ENCODE assay signal across 10 cellular contexts in the genomic region with DNA sequence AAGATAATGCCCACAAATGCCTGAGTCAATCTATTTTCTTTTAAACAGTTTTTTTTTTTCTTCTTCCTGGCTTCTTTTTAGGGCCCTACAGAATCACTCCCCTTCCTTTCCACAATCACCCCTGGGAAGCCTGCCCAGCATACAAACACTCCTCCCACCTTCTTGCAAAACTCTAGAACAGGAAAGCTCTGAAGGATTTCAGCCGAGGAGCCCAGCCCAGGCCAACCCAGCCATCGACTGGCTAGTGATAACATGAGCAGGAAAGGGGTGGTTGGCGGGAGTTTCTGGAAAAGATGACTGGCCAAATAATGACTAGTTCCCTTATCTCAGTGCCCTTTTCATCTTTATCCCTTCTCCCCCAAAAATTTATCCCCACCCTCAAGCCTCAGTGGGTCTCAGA.
DNase-seq lines count a peak whose midpoint lies in the region; FAIRE-seq and TF ChIP-seq lines count a peak whose summit lies in the region.
"Had no signal": no experiment of that assay in that cellular context is flagged by ENCODE, and none has a peak within 500 bp of the region (broad histone marks: within the 10 kb centered on the region; RNA-seq: fewer than 3 reads in every experiment).

No MANE protein-coding gene starts in this region.

- H3K9me3 ChIP-seq in endothelial cell of umbilical vein (replicated peaks; ENCODE audit: control insufficient read depth, insufficient read depth, low read length) = no peaks in the 10 kb centered on the region
- H3K9me3 ChIP-seq in vagina = no peaks in the 10 kb centered on the region

- H3K27ac ChIP-seq in endothelial cell of umbilical vein (ENCODE audit: insufficient read depth, low read depth, low read length) (no peak overlapping the region), vagina (peak overlapping the region; percentile 79)
- H3K27ac ChIP-seq: WERI-Rb-1 had no signal

- POLR2A ChIA-PET in endothelial cell of umbilical vein (lab: Charles Lee) = no interaction called here

- dilution Hi-C loops in endothelial cell of umbilical vein (cut with MboI; ENCODE audit: extremely low pct_ligation_motif_present, low sequenced_read_pairs) = no loop called here

- H3K4me2 ChIP-seq in endothelial cell of umbilical vein (ENCODE audit: insufficient read depth, low read length) = peak overlapping the region; percentile 19

- H3K4me3 ChIP-seq in endothelial cell of umbilical vein (replicated peaks in 1 of 3; ENCODE audit: insufficient read depth in 1 of 3, low read depth in 1 of 3, low read length in 3 of 3) (no peak overlapping the region), vagina (no peak overlapping the region)

- no peaks in the 10 kb centered on the region for H4K20me1 ChIP-seq in endothelial cell of umbilical vein (replicated peaks; ENCODE audit: control insufficient read depth, extremely low read depth, insufficient read depth, low read length)

- peaks cover 14% of the 10 kb centered on the region for H3K79me2 ChIP-seq in endothelial cell of umbilical vein (ENCODE audit: control insufficient read depth, insufficient read depth, low read length)

- peaks cover 2% of the 10 kb centered on the region for H3K9me1 ChIP-seq in endothelial cell of umbilical vein (replicated peaks; ENCODE audit: control insufficient read depth, extremely low read depth, insufficient read depth, low read length)

- peaks cover 21% of the 10 kb centered on the region for H3K4me1 ChIP-seq in endothelial cell of umbilical vein (ENCODE audit: control insufficient read depth, extremely low read depth, insufficient read depth, low read length)
- peaks cover 45% of the 10 kb centered on the region for H3K4me1 ChIP-seq in vagina

- peak; percentile 35 for DNase-seq in MV-4-11 (lab: John Stamatoyannopoulos, UW)
- peak; percentile 91 for DNase-seq in endothelial cell of umbilical vein (ENCODE audit: low read depth, low spot score)
- peak; percentile 27 for DNase-seq in midbrain (lab: John Stamatoyannopoulos, UW)
- peak in 1 of 2 donors; percentile 91 for DNase-seq in vagina (ENCODE audit: extremely low spot score in 2 of 2)
- DNase-seq in pons (ENCODE audit: low spot score) = no peak
- no peak for DNase-seq in GOT3 (lab: John Stamatoyannopoulos, UW)
- DNase-seq in NCI-H128 (lab: John Stamatoyannopoulos, UW; ENCODE audit: unreplicated experiment) = no peak
- DNase-seq: cerebellar nuclear complex, NCI-H2029 treated with DMSO at 0.1 percent for 48 hours, WERI-Rb-1 had no signal

- CTCF ChIA-PET in endothelial cell of umbilical vein (lab: Charles Lee) = interaction anchor here (1.1 to 3.9 kb wide), 5 partner anchors 12 to 308 kb away, joined by 5 to 21 read pairs (median 8); no protein-coding TSS in a partner anchor

- BruUV-seq in endothelial cell of umbilical vein (replicated peaks; lab: Mats Ljungman, UMichigan) = no TSS peak

- H3K9ac ChIP-seq in endothelial cell of umbilical vein (replicated peaks; ENCODE audit: extremely low read depth, insufficient read depth, low read length) = no peak overlapping the region

- H3K36me3 ChIP-seq in endothelial cell of umbilical vein (ENCODE audit: control insufficient read depth in 2 of 2, extremely low read depth in 1 of 2, insufficient read depth in 2 of 2, low read length in 2 of 2) (no peaks in the 10 kb centered on the region), vagina (no peaks in the 10 kb centered on the region)
- H3K36me3 ChIP-seq: WERI-Rb-1 had no signal

- H3K27me3 ChIP-seq in endothelial cell of umbilical vein (ENCODE audit: control insufficient read depth in 2 of 2, insufficient read depth in 2 of 2, low read length in 2 of 2) (no peaks in the 10 kb centered on the region), vagina (no peaks in the 10 kb centered on the region)

- H2AFZ ChIP-seq in endothelial cell of umbilical vein (ENCODE audit: low read depth, low read length) = no peak overlapping the region

- TF ChIP-seq CTCF in endothelial cell of umbilical vein (IDR thresholded peaks at IDR 0.05; ENCODE audit: extremely low read depth in 1 of 2, insufficient read depth in 1 of 2, low read depth in 1 of 2, low read length in 2 of 2) (no peak), vagina (IDR thresholded peaks at IDR 0.05) (no peak)

- TF ChIP-seq POLR2A in endothelial cell of umbilical vein (IDR thresholded peaks at IDR 0.05; ENCODE audit: low read depth, low read length) (no peak), vagina (IDR thresholded peaks at IDR 0.05) (no peak)

- FAIRE-seq in endothelial cell of umbilical vein (lab: Jason Lieb, UNC) = peak; percentile 87

- intact Hi-C loops in endothelial cell of umbilical vein (cut with micrococcal nuclease) (no loop called here), vagina (cut with DNase I) (no loop called here)

TF ChIP-seq in endothelial cell of umbilical vein, 7 proteins besides CTCF, POLR2A, EP300 and RAD21:
- TF ChIP-seq, protein P1, sequence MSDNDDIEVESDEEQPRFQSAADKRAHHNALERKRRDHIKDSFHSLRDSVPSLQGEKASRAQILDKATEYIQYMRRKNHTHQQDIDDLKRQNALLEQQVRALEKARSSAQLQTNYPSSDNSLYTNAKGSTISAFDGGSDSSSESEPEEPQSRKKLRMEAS (IDR thresholded peaks at IDR 0.05; ENCODE audit: insufficient read depth, insufficient read length) = no peak
- TF ChIP-seq GATA2 (IDR thresholded peaks at IDR 0.05; ENCODE audit: insufficient read depth, insufficient read length, low read depth, low read length) (peak; percentile 39), POLR2AphosphoS5 (IDR thresholded peaks at IDR 0.05; ENCODE audit: insufficient read depth, low read depth, low read length) (peak; percentile 31)

Comparison
In these comparisons a context has a peak if more than half of its experiments do, and no peak if none do; other contexts are left out.
1. DNase-seq: peak in MV-4-11 (single experiment), endothelial cell of umbilical vein (single experiment) and midbrain (single experiment); none in pons (single experiment), GOT3 (single experiment) and NCI-H128 (single experiment).